Comparison of ENCODE assay signal across 2 cellular contexts in genomic region chr2:181678033-181678586, GRCh38.
A peak's percentile ranks its signal among the peaks of the same experiment; 100 is the strongest.
TF ChIP-seq lines count a peak whose summit lies in the region.

No MANE protein-coding gene starts in this region.

TF ChIP-seq in A549, 52 proteins besides CTCF, POLR2A, EP300 and RAD21 (continued from another document):
- TF ChIP-seq REST (IDR thresholded peaks at IDR 0.05) (peak; percentile 96), E2F6 (IDR thresholded peaks at IDR 0.05; ENCODE audit: borderline replicate concordance, low read depth) (no peak)

TF ChIP-seq in GM23338, 12 proteins besides CTCF, POLR2A, EP300 and RAD21 (continued from another document):
- TF ChIP-seq ZNF462 (CRISPR knock-in tag; IDR thresholded peaks at IDR 0.05) (no peak), REST (IDR thresholded peaks at IDR 0.05; ENCODE audit: unreplicated experiment) (peak; percentile 100), NANOG (IDR thresholded peaks at IDR 0.05; ENCODE audit: borderline replicate concordance) (no peak), ETS1 (IDR thresholded peaks at IDR 0.05) (no peak)
